8 cellular contexts compared by ENCODE assay signal in the genomic region with DNA sequence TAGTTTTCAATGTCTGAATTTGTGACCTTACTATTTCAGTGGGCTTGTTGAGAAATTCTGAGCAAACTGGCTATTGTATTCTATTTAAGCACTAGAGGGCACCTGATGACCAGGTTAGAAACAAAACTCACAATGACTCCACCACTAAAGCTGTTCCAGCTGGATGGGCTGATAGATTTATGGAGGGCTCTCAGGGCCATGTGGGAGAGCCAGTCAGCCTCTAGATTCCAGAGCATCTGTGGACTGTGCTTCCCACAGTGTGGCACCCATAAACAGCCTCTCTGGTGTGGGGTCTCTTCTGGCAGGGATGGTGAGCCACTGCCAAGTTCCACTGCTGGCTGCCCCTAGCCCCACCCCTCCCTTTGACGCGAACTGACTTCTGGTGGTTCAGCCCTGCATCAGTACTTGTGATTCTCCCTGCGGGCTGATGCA.
DNase-seq lines count a peak whose midpoint lies in the region; ATAC-seq and TF ChIP-seq lines count a peak whose summit lies in the region.

No MANE protein-coding gene starts in this region.

- H3K4me2 ChIP-seq in OCI-LY3 (ENCODE audit: low read length), result no peak overlapping the region

- DNase-seq in AG08396 (ENCODE audit: low spot score), result peak; percentile 18
- peak; percentile 41 for DNase-seq in HK-2 (ENCODE audit: unreplicated experiment)
- DNase-seq in fibroblast of peridontal ligament (ENCODE audit: extremely low read depth), result peak; percentile 68
- no peak for DNase-seq in T1000 (lab: John Stamatoyannopoulos, UW)
- no peak for DNase-seq in stimulated activated CD4-positive, alpha-beta T cell treated with anti-CD3 and anti-CD28 coated beads, Interleukin-2, amount 100 ng/mL, for 48 hours
- DNase-seq in NK-92 (lab: John Stamatoyannopoulos, UW; ENCODE audit: unreplicated experiment), result no peak

- no peak overlapping the region for H3K27ac ChIP-seq in OCI-LY3 (ENCODE audit: low read length)

- H3K9ac ChIP-seq in OCI-LY3 (ENCODE audit: low read length), result no peak overlapping the region

- ATAC-seq in HG03025 (IDR thresholded peaks at IDR 0.05; ENCODE audit: low FRiP score, unreplicated experiment), result no peak

- H2AFZ ChIP-seq in OCI-LY3 (ENCODE audit: low read depth, low read length), result no peak overlapping the region

- H3K36me3 ChIP-seq in OCI-LY3 (replicated peaks; ENCODE audit: low read depth, low read length), result no peaks in the 10 kb centered on the region

- H3K27me3 ChIP-seq in OCI-LY3 (ENCODE audit: low read depth, low read length), result no peaks in the 10 kb centered on the region

- no peaks in the 10 kb centered on the region for H3K9me3 ChIP-seq in OCI-LY3 (ENCODE audit: insufficient read depth, low read length)

- H3K79me2 ChIP-seq in OCI-LY3 (ENCODE audit: low read length), result no peaks in the 10 kb centered on the region

- peak; percentile 52 for TF ChIP-seq CTCF in OCI-LY3 (IDR thresholded peaks at IDR 0.05; ENCODE audit: low read depth, low read length)

- H4K20me1 ChIP-seq in OCI-LY3 (ENCODE audit: insufficient read depth, low read length), result no peaks in the 10 kb centered on the region

- no peak overlapping the region for H3K4me3 ChIP-seq in OCI-LY3 (ENCODE audit: low read length)

- H3K4me1 ChIP-seq in OCI-LY3 (ENCODE audit: low read length), result peaks cover 11% of the 10 kb centered on the region

Comparison
In these comparisons a context has a peak if more than half of its experiments do, and no peak if none do; other contexts are left out.
1. DNase-seq: peak in AG08396 (single experiment), HK-2 (single experiment) and fibroblast of peridontal ligament (single experiment); none in T1000 (single experiment), stimulated activated CD4-positive, alpha-beta T cell treated with anti-CD3 and anti-CD28 coated beads, Interleukin-2, amount 100 ng/mL, for 48 hours (0 of 2) and NK-92 (single experiment).